8 cellular contexts compared by ENCODE assay signal in genomic region chr6:121335111-121336008, GRCh38. TPM values are rescaled to one million over a fixed set of nuclear protein-coding genes. Genes with fewer than 3 reads are reported as not detected.
DNase-seq lines count a peak whose midpoint lies in the region; ATAC-seq and TF ChIP-seq lines count a peak whose summit lies in the region.

No MANE protein-coding gene starts in this region.

- H3K4me1 ChIP-seq in Karpas-422 (ENCODE audit: low read length), result peaks cover 42% of the 10 kb centered on the region
- peaks cover 0 to 5% of the 10 kb centered on the region in 2 donors for H3K4me1 ChIP-seq in thoracic aorta (ENCODE audit: control insufficient read depth in 1 of 2, low read depth in 2 of 2)

- DNase-seq in DMS 273 (lab: John Stamatoyannopoulos, UW; ENCODE audit: unreplicated experiment) (peak; percentile 23), DMS 273 treated with DMSO at 0.1 percent for 48 hours (lab: John Stamatoyannopoulos, UW) (no peak), Karpas-422 (no peak), astrocyte of the spinal cord (ENCODE audit: low read depth, low spot score) (peak; percentile 10), thoracic aorta (ENCODE audit: low spot score) (no peak), HuH-7.5 (ENCODE audit: low spot score) (no peak), amygdala (lab: John Stamatoyannopoulos, UW) (no peak)

- H3K27ac ChIP-seq in Karpas-422 (ENCODE audit: low read length) (peak overlapping the region; percentile 21; the same call in 1 of the 2 replicates), layer of hippocampus (ENCODE audit: low read depth, low read length) (peak overlapping the region; percentile 97), thoracic aorta (peak overlapping the region; percentile 85 to 88)

- H3K36me3 ChIP-seq in Karpas-422 (ENCODE audit: insufficient read depth, low read length) (no peaks in the 10 kb centered on the region), thoracic aorta (no peaks in the 10 kb centered on the region)

- peak; percentile 1 for ATAC-seq in thoracic aorta (ENCODE audit: insufficient number of reproducible peaks, low FRiP score, low read depth)

- peak overlapping the region; percentile 92 for H3K4me2 ChIP-seq in Karpas-422 (ENCODE audit: low read depth, low read length, poor library complexity, severe bottlenecking)

- H3K9ac ChIP-seq in Karpas-422 (ENCODE audit: low read length), result peak overlapping the region; percentile 85

- peak overlapping the region; percentile 80 for H3K4me3 ChIP-seq in Karpas-422 (ENCODE audit: low read length)
- H3K4me3 ChIP-seq in astrocyte of the spinal cord (ENCODE audit: low read depth, low read length), result peak overlapping the region; percentile 81
- peak overlapping the region; percentile 86 for H3K4me3 ChIP-seq in thoracic aorta

- H3K27me3 ChIP-seq in Karpas-422 (ENCODE audit: low read length), result no peaks in the 10 kb centered on the region
- no peaks in the 10 kb centered on the region for H3K27me3 ChIP-seq in layer of hippocampus (ENCODE audit: control insufficient read depth, insufficient read depth, low read length)
- H3K27me3 ChIP-seq in thoracic aorta (replicated peaks; ENCODE audit: insufficient read depth), result no peaks in the 10 kb centered on the region

- peaks cover 39% of the 10 kb centered on the region for H3K79me2 ChIP-seq in Karpas-422 (ENCODE audit: low read length)

- TF ChIP-seq CTCF in astrocyte of the spinal cord (IDR thresholded peaks at IDR 0.05; ENCODE audit: low read depth, low read length) (no peak), thoracic aorta (IDR thresholded peaks at IDR 0.05) (no peak)

- H4K20me1 ChIP-seq in Karpas-422 (ENCODE audit: insufficient read depth, low read depth, low read length), result no peaks in the 10 kb centered on the region

- H3K9me3 ChIP-seq in Karpas-422 (ENCODE audit: low read length) (no peaks in the 10 kb centered on the region), thoracic aorta (no peaks in the 10 kb centered on the region)

- H3K9me2 ChIP-seq in Karpas-422 (replicated peaks; ENCODE audit: insufficient read depth, low read length), result no peaks in the 10 kb centered on the region

- in situ Hi-C loops in astrocyte of the spinal cord (cut with HindIII; ENCODE audit: low sequenced_read_pairs), result no loop called here

- peak overlapping the region; percentile 95 for H2AFZ ChIP-seq in Karpas-422 (ENCODE audit: low read length)

RNA-seq across cellular contexts. Expression of gene TBC1D32, which starts 1.1 kb away (rescaled TPM):
- 27.5 and 66.8 TPM in 2 replicates for total RNA-seq in Karpas-422 (2014; rRNA removed; shearing (Covaris generic); ENCODE audit: low replicate concordance)
- total RNA-seq in thoracic aorta, result 10 to 100 TPM in 1 of 2 donors, 1 to 10 TPM in 1; 2.3 to 10.4 TPM

Comparison
In these comparisons a context has a peak if more than half of its experiments do, and no peak if none do; other contexts are left out.
1. DNase-seq: peak in DMS 273 (single experiment) and astrocyte of the spinal cord (single experiment); none in DMS 273 treated with DMSO at 0.1 percent for 48 hours (single experiment), Karpas-422 (single experiment), thoracic aorta (single experiment), HuH-7.5 (single experiment) and amygdala (0 of 56).
2. H3K27ac ChIP-seq: peak in every context shown above with its lines; median percentile 97 in layer of hippocampus; 86 in thoracic aorta; 21 in Karpas-422.
3. Peak in every context shown above with its lines, with median percentiles within 50 percentile points of each other: H3K4me3 ChIP-seq.